In genomic region chr17:2212328-2212981, GRCh38 we compare ENCODE assay signal across 8 cellular contexts.
DNase-seq lines count a peak whose midpoint lies in the region; ATAC-seq and TF ChIP-seq lines count a peak whose summit lies in the region.

No MANE protein-coding gene starts in this region.

- intact Hi-C loops in sciatic nerve (cut with DNase I): no loop called here

- ATAC-seq in sciatic nerve: peak; percentile 69

- H3K9me3 Mint-ChIP-seq in endothelial cell (ENCODE audit: unreplicated experiment): no peaks in the 10 kb centered on the region

- DNase-seq in Daoy (ENCODE audit: low read depth) (peak; percentile 28), glomerular visceral epithelial cell (ENCODE audit: extremely low spot score) (peak; percentile 86), sciatic nerve (ENCODE audit: low spot score) (peak; percentile 70), SW 1271 (lab: John Stamatoyannopoulos, UW) (no peak), activated gamma-delta T cell treated with Interleukin-2 at 50 U/mL for 16 hours (no peak), endothelial cell (ENCODE audit: low spot score) (no peak), NCI-H187 (lab: John Stamatoyannopoulos, UW) (no peak)
- DNase-seq in activated CD8-positive, alpha-beta memory T cell treated with anti-CD3 and anti-CD28 coated beads, Interleukin-2, amount 50 U/mL, for 48 hours: peak; percentile 13

- TF ChIP-seq CTCF in endothelial cell (IDR thresholded peaks at IDR 0.05; ENCODE audit: unreplicated experiment): no peak

- no peak overlapping the region for H3K4me3 Mint-ChIP-seq in endothelial cell (ENCODE audit: unreplicated experiment)

- H3K36me3 Mint-ChIP-seq in endothelial cell (ENCODE audit: low read depth, unreplicated experiment): peaks cover 3% of the 10 kb centered on the region

- H3K27me3 Mint-ChIP-seq in endothelial cell (ENCODE audit: unreplicated experiment): peaks cover 3% of the 10 kb centered on the region

- no peak overlapping the region for H3K27ac Mint-ChIP-seq in endothelial cell (ENCODE audit: unreplicated experiment)

- H3K4me1 Mint-ChIP-seq in endothelial cell (ENCODE audit: unreplicated experiment): peaks cover 26% of the 10 kb centered on the region

Comparison
In these comparisons a context has a peak if more than half of its experiments do, and no peak if none do; other contexts are left out.
1. DNase-seq: peak in Daoy (single experiment), activated CD8-positive, alpha-beta memory T cell treated with anti-CD3 and anti-CD28 coated beads, Interleukin-2, amount 50 U/mL, for 48 hours (single experiment), glomerular visceral epithelial cell (single experiment) and sciatic nerve (single experiment); none in SW 1271 (0 of 2), activated gamma-delta T cell treated with Interleukin-2 at 50 U/mL for 16 hours (single experiment), endothelial cell (single experiment) and NCI-H187 (0 of 2).